In genomic region chr11:3028808-3029207, GRCh38 we compare ENCODE assay signal across 15 cellular contexts. TPM values are rescaled to one million over a fixed set of nuclear protein-coding genes. Genes with fewer than 3 reads are reported as not detected.
DNase-seq lines count a peak whose midpoint lies in the region; ATAC-seq and TF ChIP-seq lines count a peak whose summit lies in the region.
"Had no signal": no experiment of that assay in that cellular context is flagged by ENCODE, and none has a peak within 500 bp of the region (broad histone marks: within the 10 kb centered on the region; RNA-seq: fewer than 3 reads in every experiment).

No MANE protein-coding gene starts in this region.

- H3K4me1 Mint-ChIP-seq in activated naive CD8-positive, alpha-beta T cell treated with anti-CD3 and anti-CD28 coated beads, Interleukin-2, amount 10 ng/mL, durations not matched to agents 7 days and 5 days, result peaks cover 16% of the 10 kb centered on the region
- no peaks in the 10 kb centered on the region for H3K4me1 Mint-ChIP-seq in activated naive CD8-positive, alpha-beta T cell treated with anti-CD3 and anti-CD28 coated beads for 36 hours
- H3K4me1 Mint-ChIP-seq in endothelial cell (ENCODE audit: unreplicated experiment), result peaks cover 22% of the 10 kb centered on the region
- peaks cover 22% of the 10 kb centered on the region for H3K4me1 Mint-ChIP-seq in stimulated activated effector memory CD8-positive, alpha-beta T cell treated with anti-CD3 and anti-CD28 coated beads, Interleukin-12 subunit alpha, Interleukin-12 subunit beta, amount 100 ng/mL, for 72 hours
- H3K4me1 Mint-ChIP-seq in nephron progenitor cell, result no peaks in the 10 kb centered on the region
- H3K4me1 Mint-ChIP-seq: H9 had no signal

- no peaks in the 10 kb centered on the region for H3K27me3 Mint-ChIP-seq in activated naive CD8-positive, alpha-beta T cell treated with anti-CD3 and anti-CD28 coated beads, Interleukin-2, amount 10 ng/mL, durations not matched to agents 7 days and 5 days
- H3K27me3 Mint-ChIP-seq in activated naive CD8-positive, alpha-beta T cell treated with anti-CD3 and anti-CD28 coated beads for 36 hours, result no peaks in the 10 kb centered on the region
- H3K27me3 Mint-ChIP-seq in endothelial cell (ENCODE audit: unreplicated experiment), result peaks cover 4% of the 10 kb centered on the region
- H3K27me3 Mint-ChIP-seq in nephron progenitor cell (ENCODE audit: low read depth, poor library complexity), result no peaks in the 10 kb centered on the region

- no peak overlapping the region for H3K4me3 Mint-ChIP-seq in activated naive CD8-positive, alpha-beta T cell treated with anti-CD3 and anti-CD28 coated beads, Interleukin-2, amount 10 ng/mL, durations not matched to agents 7 days and 5 days
- no peak overlapping the region for H3K4me3 Mint-ChIP-seq in activated naive CD8-positive, alpha-beta T cell treated with anti-CD3 and anti-CD28 coated beads for 36 hours
- H3K4me3 Mint-ChIP-seq in endothelial cell (ENCODE audit: unreplicated experiment) (peak overlapping the region; percentile 63), nephron progenitor cell (no peak overlapping the region)
- H3K4me3 Mint-ChIP-seq in stimulated activated effector memory CD8-positive, alpha-beta T cell treated with anti-CD3 and anti-CD28 coated beads, Interleukin-12 subunit alpha, Interleukin-12 subunit beta, amount 100 ng/mL, for 72 hours, result no peak overlapping the region
- H3K4me3 Mint-ChIP-seq: CD14-positive monocyte; CD8-positive, alpha-beta T cell; H9 had no signal

- POLR2A ChIA-PET in activated naive CD8-positive, alpha-beta T cell treated with anti-CD3 and anti-CD28 coated beads, Interleukin-2, amount 10 ng/mL, durations not matched to agents 7 days and 5 days (lab: Charles Lee), result no interaction called here

- no peak for DNase-seq in activated naive CD8-positive, alpha-beta T cell treated with anti-CD3 and anti-CD28 coated beads, Interleukin-2, amount 10 ng/mL, durations not matched to agents 7 days and 5 days
- no peak for DNase-seq in activated naive CD8-positive, alpha-beta T cell treated with anti-CD3 and anti-CD28 coated beads for 36 hours
- no peak for DNase-seq in endothelial cell (ENCODE audit: low spot score)
- no peak for DNase-seq in left lobe of liver (ENCODE audit: low spot score)
- DNase-seq in stimulated activated effector memory CD8-positive, alpha-beta T cell treated with anti-CD3 and anti-CD28 coated beads, Interleukin-12 subunit alpha, Interleukin-12 subunit beta, amount 100 ng/mL, for 72 hours (ENCODE audit: low spot score in 2 of 2), result no peak
- no peak for DNase-seq in nephron progenitor cell
- no peak for DNase-seq in HuH-7 (ENCODE audit: low spot score)
- DNase-seq: CD8-positive, alpha-beta T cell; COR-L47; DMS53; GF-D8; GOT3; H9 had no signal

- TF ChIP-seq CTCF in endothelial cell (IDR thresholded peaks at IDR 0.05; ENCODE audit: unreplicated experiment) (no peak), nephron progenitor cell (IDR thresholded peaks at IDR 0.05) (no peak)

- ATAC-seq in activated naive CD8-positive, alpha-beta T cell treated with anti-CD3 and anti-CD28 coated beads, Interleukin-2, amount 10 ng/mL, durations not matched to agents 7 days and 5 days (ENCODE audit: low read depth), result no peak
- ATAC-seq in left lobe of liver, result peak; percentile 40
- no peak for ATAC-seq in stimulated activated effector memory CD8-positive, alpha-beta T cell treated with anti-CD3 and anti-CD28 coated beads, Interleukin-12 subunit alpha, Interleukin-12 subunit beta, amount 100 ng/mL, for 72 hours
- ATAC-seq: A549; CD8-positive, alpha-beta T cell had no signal

- H3K9me3 Mint-ChIP-seq in activated naive CD8-positive, alpha-beta T cell treated with anti-CD3 and anti-CD28 coated beads, Interleukin-2, amount 10 ng/mL, durations not matched to agents 7 days and 5 days, result no peaks in the 10 kb centered on the region
- H3K9me3 Mint-ChIP-seq in activated naive CD8-positive, alpha-beta T cell treated with anti-CD3 and anti-CD28 coated beads for 36 hours, result no peaks in the 10 kb centered on the region
- H3K9me3 Mint-ChIP-seq in endothelial cell (ENCODE audit: unreplicated experiment) (no peaks in the 10 kb centered on the region), nephron progenitor cell (no peaks in the 10 kb centered on the region)
- no peaks in the 10 kb centered on the region for H3K9me3 Mint-ChIP-seq in stimulated activated effector memory CD8-positive, alpha-beta T cell treated with anti-CD3 and anti-CD28 coated beads, Interleukin-12 subunit alpha, Interleukin-12 subunit beta, amount 100 ng/mL, for 72 hours
- H3K9me3 Mint-ChIP-seq: CD14-positive monocyte; CD8-positive, alpha-beta T cell; H9 had no signal

- peaks cover 34% of the 10 kb centered on the region for H3K36me3 Mint-ChIP-seq in activated naive CD8-positive, alpha-beta T cell treated with anti-CD3 and anti-CD28 coated beads, Interleukin-2, amount 10 ng/mL, durations not matched to agents 7 days and 5 days
- peaks cover 30% of the 10 kb centered on the region for H3K36me3 Mint-ChIP-seq in activated naive CD8-positive, alpha-beta T cell treated with anti-CD3 and anti-CD28 coated beads for 36 hours
- peaks cover 26% of the 10 kb centered on the region for H3K36me3 Mint-ChIP-seq in endothelial cell (ENCODE audit: low read depth, unreplicated experiment)
- H3K36me3 Mint-ChIP-seq in stimulated activated effector memory CD8-positive, alpha-beta T cell treated with anti-CD3 and anti-CD28 coated beads, Interleukin-12 subunit alpha, Interleukin-12 subunit beta, amount 100 ng/mL, for 72 hours, result peaks cover 99% of the 10 kb centered on the region
- H3K36me3 Mint-ChIP-seq in nephron progenitor cell (ENCODE audit: low read depth), result peaks cover 45% of the 10 kb centered on the region

- peak overlapping the region; percentile 67 for H3K27ac Mint-ChIP-seq in activated naive CD8-positive, alpha-beta T cell treated with anti-CD3 and anti-CD28 coated beads, Interleukin-2, amount 10 ng/mL, durations not matched to agents 7 days and 5 days
- H3K27ac Mint-ChIP-seq in activated naive CD8-positive, alpha-beta T cell treated with anti-CD3 and anti-CD28 coated beads for 36 hours, result no peak overlapping the region
- H3K27ac Mint-ChIP-seq in endothelial cell (ENCODE audit: unreplicated experiment) (peak overlapping the region; percentile 2), nephron progenitor cell (no peak overlapping the region)
- peak overlapping the region; percentile 51 for H3K27ac Mint-ChIP-seq in stimulated activated effector memory CD8-positive, alpha-beta T cell treated with anti-CD3 and anti-CD28 coated beads, Interleukin-12 subunit alpha, Interleukin-12 subunit beta, amount 100 ng/mL, for 72 hours
- H3K27ac Mint-ChIP-seq: CD8-positive, alpha-beta T cell had no signal

RNA-seq across cellular contexts. Expression of gene CARS1, which starts 28.4 kb away (rescaled TPM):
- total RNA-seq in activated naive CD8-positive, alpha-beta T cell treated with anti-CD3 and anti-CD28 coated beads, Interleukin-2, amount 10 ng/mL, durations not matched to agents 7 days and 5 days, result 100 to 1,000 TPM; 100 to 111 TPM
- 100 to 1,000 TPM in 1 of 2 experiments, 10 to 100 TPM in 1; 96.6 to 101 TPM for total RNA-seq in activated naive CD8-positive, alpha-beta T cell treated with anti-CD3 and anti-CD28 coated beads for 36 hours
- total RNA-seq in endothelial cell (ENCODE audit: unreplicated experiment), result 47.6 TPM
- 21.0 TPM for total RNA-seq in left lobe of liver

RNA-seq across cellular contexts. Expression of gene NAP1L4, which starts 36.7 kb away (rescaled TPM):
- 100 to 1,000 TPM; 346 to 363 TPM for total RNA-seq in activated naive CD8-positive, alpha-beta T cell treated with anti-CD3 and anti-CD28 coated beads, Interleukin-2, amount 10 ng/mL, durations not matched to agents 7 days and 5 days
- 100 to 1,000 TPM; 222 to 226 TPM for total RNA-seq in activated naive CD8-positive, alpha-beta T cell treated with anti-CD3 and anti-CD28 coated beads for 36 hours
- 148 TPM for total RNA-seq in endothelial cell (ENCODE audit: unreplicated experiment)
- total RNA-seq in left lobe of liver, result 42.2 TPM

Comparison
In these comparisons a context has a peak if more than half of its experiments do, and no peak if none do; other contexts are left out.
1. H3K27ac Mint-ChIP-seq: peak in activated naive CD8-positive, alpha-beta T cell treated with anti-CD3 and anti-CD28 coated beads, Interleukin-2, amount 10 ng/mL, durations not matched to agents 7 days and 5 days (single experiment), endothelial cell (single experiment) and stimulated activated effector memory CD8-positive, alpha-beta T cell treated with anti-CD3 and anti-CD28 coated beads, Interleukin-12 subunit alpha, Interleukin-12 subunit beta, amount 100 ng/mL, for 72 hours (single experiment); none in activated naive CD8-positive, alpha-beta T cell treated with anti-CD3 and anti-CD28 coated beads for 36 hours (single experiment) and nephron progenitor cell (single experiment).